In genomic region chr12:120536064-120536791, GRCh38 we compare ENCODE assay signal across 9 cellular contexts. TPM values are rescaled to one million over a fixed set of nuclear protein-coding genes. Genes with fewer than 3 reads are reported as not detected.
DNase-seq lines count a peak whose midpoint lies in the region; ATAC-seq and TF ChIP-seq lines count a peak whose summit lies in the region.
"Had no signal": no experiment of that assay in that cellular context is flagged by ENCODE, and none has a peak within 500 bp of the region (broad histone marks: within the 10 kb centered on the region; RNA-seq: fewer than 3 reads in every experiment).

No MANE protein-coding gene starts in this region.

- H3K4me1 ChIP-seq in adipocyte (ENCODE audit: control insufficient read depth, insufficient read depth, low read length) (peaks cover 58% of the 10 kb centered on the region), lower lobe of right lung (peaks cover 61% of the 10 kb centered on the region), tibial nerve (peaks cover 0 to 64% (median 50%) of the 10 kb centered on the region in 4 donors)

- H3K4me3 ChIP-seq in adipocyte (ENCODE audit: low read length) = peak overlapping the region; percentile 96
- peak overlapping the region; percentile 77 for H3K4me3 ChIP-seq in lower lobe of right lung
- peak overlapping the region; percentile 79 to 99 (median 88) for H3K4me3 ChIP-seq in tibial nerve

- H3K9me3 Mint-ChIP-seq in activated T-cell treated with anti-CD3 and anti-CD28 coated beads, Interleukin-2, amount 50 U/mL, for 24 hours = no peaks in the 10 kb centered on the region

- TF ChIP-seq EP300 in tibial nerve (IDR thresholded peaks at IDR 0.05) = no peak

- TF ChIP-seq CTCF in lower lobe of right lung (IDR thresholded peaks at IDR 0.05) (no peak), tibial nerve (IDR thresholded peaks at IDR 0.05) (no peak)

- ATAC-seq in lower lobe of right lung = no peak
- ATAC-seq in HG03108 (IDR thresholded peaks at IDR 0.05; ENCODE audit: unreplicated experiment) = no peak

- H3K9me3 ChIP-seq in adipocyte (ENCODE audit: control insufficient read depth, low read length) (no peaks in the 10 kb centered on the region), lower lobe of right lung (no peaks in the 10 kb centered on the region), tibial nerve (no peaks in the 10 kb centered on the region)

- H3K27me3 Mint-ChIP-seq in activated T-cell treated with anti-CD3 and anti-CD28 coated beads, Interleukin-2, amount 50 U/mL, for 24 hours = no peaks in the 10 kb centered on the region

- no peaks in the 10 kb centered on the region for H3K27me3 ChIP-seq in adipocyte (replicated peaks; ENCODE audit: control insufficient read depth, insufficient read depth, low read length)
- H3K27me3 ChIP-seq in lower lobe of right lung (ENCODE audit: low read depth) = no peaks in the 10 kb centered on the region
- H3K27me3 ChIP-seq in tibial nerve = no peaks in the 10 kb centered on the region

- H3K27ac ChIP-seq in lower lobe of right lung (peak overlapping the region; percentile 91), tibial nerve (peak overlapping the region; percentile 16 to 97 (median 96))

- peak overlapping the region; percentile 94 for H3K4me3 Mint-ChIP-seq in activated T-cell treated with anti-CD3 and anti-CD28 coated beads, Interleukin-2, amount 50 U/mL, for 24 hours

- no peak for DNase-seq in activated T-cell treated with anti-CD3 and anti-CD28 coated beads, Interleukin-2, amount 50 U/mL, for 24 hours
- DNase-seq in activated T-cell treated with anti-CD3 and anti-CD28 coated beads for 4 hours (no peak), adipocyte (ENCODE audit: low read depth) (no peak), lower lobe of right lung (no peak), tibial nerve (ENCODE audit: low spot score in 2 of 2) (no peak), SHP77 treated with DMSO at 0.1 percent for 48 hours (lab: John Stamatoyannopoulos, UW) (no peak), NOMO-1 treated with dmso at 0.1 percent for 144 hours (lab: John Stamatoyannopoulos, UW; ENCODE audit: unreplicated experiment) (no peak)
- DNase-seq: DMS 273 treated with DMSO at 0.1 percent for 48 hours had no signal

- peak overlapping the region; percentile 98 for H3K9ac ChIP-seq in adipocyte (ENCODE audit: low read length)

- H3K36me3 Mint-ChIP-seq in activated T-cell treated with anti-CD3 and anti-CD28 coated beads, Interleukin-2, amount 50 U/mL, for 24 hours (ENCODE audit: low read depth) = peaks cover 67% of the 10 kb centered on the region

- peak overlapping the region; percentile 85 for H3K27ac Mint-ChIP-seq in activated T-cell treated with anti-CD3 and anti-CD28 coated beads, Interleukin-2, amount 50 U/mL, for 24 hours

- intact Hi-C loops in lower lobe of right lung (cut with DNase I) = no loop called here

- H3K36me3 ChIP-seq in adipocyte (ENCODE audit: control insufficient read depth, insufficient read depth, low read length, severe bottlenecking) = no peaks in the 10 kb centered on the region
- H3K36me3 ChIP-seq in lower lobe of right lung = peaks cover 5% of the 10 kb centered on the region
- no peaks in the 10 kb centered on the region for H3K36me3 ChIP-seq in tibial nerve

- peaks cover 64% of the 10 kb centered on the region for H3K4me1 Mint-ChIP-seq in activated T-cell treated with anti-CD3 and anti-CD28 coated beads, Interleukin-2, amount 50 U/mL, for 24 hours (ENCODE audit: low read depth)

- TF ChIP-seq POLR2A in tibial nerve (IDR thresholded peaks at IDR 0.05) = no peak

- WGBS in tibial nerve, 2 donors = 56 to 62% methylated on average over 13 of the region's 13 CpGs

RNA-seq across cellular contexts. Expression of gene RNF10, which starts 2.1 kb away (rescaled TPM):
- total RNA-seq in lower lobe of right lung (175 TPM), tibial nerve (100 to 1,000 TPM; 201 to 306 (median 264) TPM)

RNA-seq across cellular contexts. Expression of gene COQ5, which starts 7.3 kb away (rescaled TPM):
- total RNA-seq in lower lobe of right lung (24.1 TPM), tibial nerve (10 to 100 TPM; 21.6 to 23.7 (median 23.4) TPM)

RNA-seq across cellular contexts. Expression of gene DYNLL1, which starts 40.3 kb away (rescaled TPM):
- total RNA-seq in lower lobe of right lung (285 TPM), tibial nerve (100 to 1,000 TPM; 175 to 306 (median 258) TPM)

RNA-seq across cellular contexts. Expression of gene POP5, which starts 45.0 kb away (rescaled TPM):
- total RNA-seq in lower lobe of right lung (39.5 TPM), tibial nerve (10 to 100 TPM; 32.6 to 57.6 (median 51.7) TPM)
